ENCODE assay signal across 29 cellular contexts in the genomic region with DNA sequence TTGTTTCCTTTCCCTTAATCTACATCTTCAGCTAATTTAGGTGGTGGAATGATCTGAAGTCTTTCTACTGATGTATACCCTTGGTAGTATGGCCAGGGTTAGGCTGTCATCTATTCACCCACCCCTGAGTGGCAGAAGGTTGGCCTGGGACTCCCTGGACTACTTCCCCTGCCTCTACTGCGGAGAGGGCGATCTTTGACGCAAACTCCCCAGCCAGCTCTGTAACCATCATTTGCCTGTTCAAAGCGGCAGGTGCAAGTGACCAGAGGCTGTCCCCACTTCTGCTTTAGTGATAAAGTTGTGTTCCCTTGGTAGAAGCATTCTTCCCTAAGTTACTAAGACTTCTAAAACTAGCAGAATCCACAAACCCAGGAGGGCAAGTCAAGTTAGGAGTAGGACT.
"Had no signal": no experiment of that assay in that cellular context is flagged by ENCODE, and none has a peak within 500 bp of the region (broad histone marks: within the 10 kb centered on the region; RNA-seq: fewer than 3 reads in every experiment).

No MANE protein-coding gene starts in this region.

- H3K4me2 ChIP-seq: neural progenitor cell had no signal

- H3K9me3 ChIP-seq: pancreas, prostate gland, right atrium auricular region, right lobe of liver, sigmoid colon, suprapubic skin, testis, tibial artery, transverse colon, upper lobe of right lung, uterus had no signal

- H3K27me3 ChIP-seq: neural progenitor cell, pancreas, right atrium auricular region, right lobe of liver, testis, tibial artery, upper lobe of right lung, uterus had no signal

- H3K9ac ChIP-seq: neural progenitor cell had no signal

- DNase-seq: naive thymus-derived CD4-positive, alpha-beta T cell; natural killer cell; occipital lobe; pancreas; retina; right lobe of liver; sigmoid colon; small intestine; stimulated activated CD4-positive, alpha-beta T cell treated with anti-CD3 and anti-CD28 coated beads, Interleukin-15, amount 100 ng/mL, for 24 hours; stimulated activated CD4-positive, alpha-beta T cell treated with anti-CD3 and anti-CD28 coated beads, Interleukin-2, amount 100 ng/mL, for 24 hours; stimulated activated CD4-positive, alpha-beta T cell treated with anti-CD3 and anti-CD28 coated beads, Interleukin-2, amount 100 ng/mL, for 48 hours; stimulated activated CD4-positive, alpha-beta T cell treated with anti-CD3 and anti-CD28 coated beads, Interleukin-4, amount 100 ng/mL, for 4 hours; stimulated activated CD8-positive, alpha-beta memory T cell treated with anti-CD3 and anti-CD28 coated beads, Interleukin-4, amount 100 ng/mL, for 48 hours; stimulated activated naive CD4-positive, alpha-beta T cell; stimulated activated naive CD8-positive, alpha-beta T cell treated with anti-CD3 and anti-CD28 coated beads, Interleukin-15, amount 100 ng/mL, for 72 hours; stimulated activated naive CD8-positive, alpha-beta T cell treated with anti-CD3 and anti-CD28 coated beads, Interleukin-15, Interleukin-2, amounts not matched to agents 100 U/mL and 50 U/mL, for 24 hours; substantia nigra; testis; transverse colon; upper lobe of right lung; uterus had no signal

- ATAC-seq: naive thymus-derived CD4-positive, alpha-beta T cell; natural killer cell; pancreas; right lobe of liver; stimulated activated memory B cell treated with anti-CD40 and anti-IgM and Interleukin-4, amounts not matched to agents 10 μg/mL and 1 μg/mL and 100 μg/mL, for 72 hours; stimulated activated naive CD8-positive, alpha-beta T cell treated with anti-CD3 and anti-CD28 coated beads, Interleukin-15, amount 100 ng/mL, for 72 hours; stimulated activated naive CD8-positive, alpha-beta T cell treated with anti-CD3 and anti-CD28 coated beads, Interleukin-15, Interleukin-2, amounts not matched to agents 100 U/mL and 50 U/mL, for 24 hours; upper lobe of right lung had no signal

- H3K36me3 ChIP-seq: neural progenitor cell, pancreas, prostate gland, right atrium auricular region, right lobe of liver, sigmoid colon, suprapubic skin, tibial artery, transverse colon, upper lobe of right lung, uterus had no signal

- H3K9me3 Mint-ChIP-seq: naive thymus-derived CD4-positive, alpha-beta T cell; natural killer cell; nephron; neural progenitor cell; stimulated activated memory B cell treated with anti-CD40 and anti-IgM and Interleukin-4, amounts not matched to agents 10 μg/mL and 1 μg/mL and 100 μg/mL, for 72 hours; stimulated activated naive CD8-positive, alpha-beta T cell treated with anti-CD3 and anti-CD28 coated beads, Interleukin-15, amount 100 ng/mL, for 72 hours; type B pancreatic cell had no signal

- H3K4me3 Mint-ChIP-seq: naive thymus-derived CD4-positive, alpha-beta T cell; natural killer cell; nephron; neural progenitor cell; stimulated activated memory B cell treated with anti-CD40 and anti-IgM and Interleukin-4, amounts not matched to agents 10 μg/mL and 1 μg/mL and 100 μg/mL, for 72 hours; stimulated activated naive CD8-positive, alpha-beta T cell treated with anti-CD3 and anti-CD28 coated beads, Interleukin-15, amount 100 ng/mL, for 72 hours; type B pancreatic cell had no signal

- H3K27ac Mint-ChIP-seq: naive thymus-derived CD4-positive, alpha-beta T cell; natural killer cell; nephron; stimulated activated memory B cell treated with anti-CD40 and anti-IgM and Interleukin-4, amounts not matched to agents 10 μg/mL and 1 μg/mL and 100 μg/mL, for 72 hours; stimulated activated naive CD8-positive, alpha-beta T cell treated with anti-CD3 and anti-CD28 coated beads, Interleukin-15, amount 100 ng/mL, for 72 hours; type B pancreatic cell had no signal

- H3K4me1 ChIP-seq: pancreas, prostate gland, right lobe of liver, suprapubic skin, testis, transverse colon, upper lobe of right lung, uterus had no signal

- H3K4me3 ChIP-seq: neural progenitor cell, pancreas, prostate gland, right atrium auricular region, right lobe of liver, sigmoid colon, suprapubic skin, testis, tibial artery, transverse colon, upper lobe of right lung, uterus had no signal

- H3K36me3 Mint-ChIP-seq: naive thymus-derived CD4-positive, alpha-beta T cell; natural killer cell; neural progenitor cell; stimulated activated memory B cell treated with anti-CD40 and anti-IgM and Interleukin-4, amounts not matched to agents 10 μg/mL and 1 μg/mL and 100 μg/mL, for 72 hours; type B pancreatic cell had no signal

- H2AFZ ChIP-seq: neural progenitor cell had no signal

- H3K27ac ChIP-seq: neural progenitor cell, pancreas, prostate gland, right atrium auricular region, right lobe of liver, sigmoid colon, suprapubic skin, testis, tibial artery, transverse colon, upper lobe of right lung, uterus had no signal

- H3K4me1 Mint-ChIP-seq: naive thymus-derived CD4-positive, alpha-beta T cell; natural killer cell; stimulated activated memory B cell treated with anti-CD40 and anti-IgM and Interleukin-4, amounts not matched to agents 10 μg/mL and 1 μg/mL and 100 μg/mL, for 72 hours; stimulated activated naive CD8-positive, alpha-beta T cell treated with anti-CD3 and anti-CD28 coated beads, Interleukin-15, amount 100 ng/mL, for 72 hours had no signal
